18 cellular contexts compared by ENCODE assay signal in genomic region chr12:48023386-48023785, GRCh38. TPM values are rescaled to one million over a fixed set of nuclear protein-coding genes. Genes with fewer than 3 reads are reported as not detected.
DNase-seq lines count a peak whose midpoint lies in the region; ATAC-seq, FAIRE-seq and TF ChIP-seq lines count a peak whose summit lies in the region.
"Had no signal": no experiment of that assay in that cellular context is flagged by ENCODE, and none has a peak within 500 bp of the region (broad histone marks: within the 10 kb centered on the region; RNA-seq: fewer than 3 reads in every experiment).

No MANE protein-coding gene starts in this region.

- H3K27ac ChIP-seq in cardiac muscle cell, result peak overlapping the region; percentile 35
- H3K27ac ChIP-seq in neural progenitor cell, result peak overlapping the region; percentile 23
- H3K27ac ChIP-seq: BLaER1, brain microvascular endothelial cell had no signal

- H4K20me1 ChIP-seq in neural progenitor cell (ENCODE audit: low read depth), result no peaks in the 10 kb centered on the region
- H4K20me1 ChIP-seq: BLaER1 had no signal

- H3K27ac Mint-ChIP-seq in neural progenitor cell, result peak overlapping the region; percentile 47
- no peak overlapping the region for H3K27ac Mint-ChIP-seq in activated T-helper 17 cell treated with anti-CD3 and anti-CD28 coated beads, Interleukin-2, amount 50 U/mL, for 72 hours
- no peak overlapping the region for H3K27ac Mint-ChIP-seq in stimulated activated naive B cell treated with anti-CD40 and anti-IgM and Interleukin-4, amounts not matched to agents 10 μg/mL and 1 μg/mL and 100 μg/mL, for 72 hours
- H3K27ac Mint-ChIP-seq: stimulated activated naive CD8-positive, alpha-beta T cell treated with anti-CD3 and anti-CD28 coated beads, Interleukin-15, Interleukin-2, amounts not matched to agents 100 ng/mL and 50 ng/mL, for 24 hours had no signal

- H3K4me3 Mint-ChIP-seq in neural progenitor cell, result no peak overlapping the region
- no peak overlapping the region for H3K4me3 Mint-ChIP-seq in activated T-helper 17 cell treated with anti-CD3 and anti-CD28 coated beads, Interleukin-2, amount 50 U/mL, for 72 hours
- H3K4me3 Mint-ChIP-seq in stimulated activated naive B cell treated with anti-CD40 and anti-IgM and Interleukin-4, amounts not matched to agents 10 μg/mL and 1 μg/mL and 100 μg/mL, for 72 hours, result no peak overlapping the region
- H3K4me3 Mint-ChIP-seq: naive B cell; stimulated activated naive CD8-positive, alpha-beta T cell treated with anti-CD3 and anti-CD28 coated beads, Interleukin-15, Interleukin-2, amounts not matched to agents 100 ng/mL and 50 ng/mL, for 24 hours had no signal

- peaks cover 64% of the 10 kb centered on the region for H3F3A ChIP-seq in neural progenitor cell (ENCODE audit: low read depth)

- no peak for ATAC-seq in activated T-helper 17 cell treated with anti-CD3 and anti-CD28 coated beads, Interleukin-2, amount 50 U/mL, for 72 hours (replicated peaks)
- ATAC-seq in stimulated activated naive B cell treated with anti-CD40 and anti-IgM and Interleukin-4, amounts not matched to agents 10 μg/mL and 1 μg/mL and 100 μg/mL, for 72 hours (replicated peaks), result no peak
- ATAC-seq: sciatic nerve had no signal

- peaks cover 63% of the 10 kb centered on the region for H3K4me1 Mint-ChIP-seq in neural progenitor cell
- H3K4me1 Mint-ChIP-seq in activated T-helper 17 cell treated with anti-CD3 and anti-CD28 coated beads, Interleukin-2, amount 50 U/mL, for 72 hours, result no peaks in the 10 kb centered on the region
- peaks cover 5 to 10% of the 10 kb centered on the region in 2 donors for H3K4me1 Mint-ChIP-seq in stimulated activated naive B cell treated with anti-CD40 and anti-IgM and Interleukin-4, amounts not matched to agents 10 μg/mL and 1 μg/mL and 100 μg/mL, for 72 hours

- H3K27me3 ChIP-seq in cardiac muscle cell, result peaks cover 18% of the 10 kb centered on the region
- H3K27me3 ChIP-seq in neural progenitor cell, result peaks cover 71% of the 10 kb centered on the region
- H3K27me3 ChIP-seq: BLaER1 had no signal

- H3K9ac ChIP-seq in neural progenitor cell, result no peak overlapping the region
- H3K9ac ChIP-seq: BLaER1 had no signal

- DNase-seq in DMS53 treated with DMSO at 0.1 percent for 48 hours (lab: John Stamatoyannopoulos, UW; ENCODE audit: unreplicated experiment) (peak; percentile 87), NCI-H2029 (lab: John Stamatoyannopoulos, UW) (peak; percentile 45), cardiac muscle cell (ENCODE audit: low read depth in 1 of 2, low spot score in 1 of 2) (peak in 1 of 2 donors; percentile 51), neural progenitor cell (ENCODE audit: low spot score) (peak; percentile 72), RCC 7860 (ENCODE audit: low spot score) (no peak), DMS114 treated with DMSO at 0.1 percent for 48 hours (lab: John Stamatoyannopoulos, UW; ENCODE audit: unreplicated experiment) (no peak)
- no peak for DNase-seq in stimulated activated naive B cell treated with anti-CD40 and anti-IgM and Interleukin-4, amounts not matched to agents 10 μg/mL and 1 μg/mL and 100 μg/mL, for 72 hours
- DNase-seq: brain microvascular endothelial cell; effector CD4-positive, alpha-beta T cell; naive B cell; NCI-H226; T1000 had no signal

- H3K79me2 ChIP-seq in neural progenitor cell (ENCODE audit: low read depth), result no peaks in the 10 kb centered on the region

- peaks cover 34% of the 10 kb centered on the region for H3K4me1 ChIP-seq in cardiac muscle cell (ENCODE audit: low read depth)
- peaks cover 66% of the 10 kb centered on the region for H3K4me1 ChIP-seq in neural progenitor cell

- no peaks in the 10 kb centered on the region for H3K9me3 Mint-ChIP-seq in neural progenitor cell
- no peaks in the 10 kb centered on the region for H3K9me3 Mint-ChIP-seq in activated T-helper 17 cell treated with anti-CD3 and anti-CD28 coated beads, Interleukin-2, amount 50 U/mL, for 72 hours
- H3K9me3 Mint-ChIP-seq in stimulated activated naive B cell treated with anti-CD40 and anti-IgM and Interleukin-4, amounts not matched to agents 10 μg/mL and 1 μg/mL and 100 μg/mL, for 72 hours, result no peaks in the 10 kb centered on the region
- H3K9me3 Mint-ChIP-seq: naive B cell; stimulated activated naive CD8-positive, alpha-beta T cell treated with anti-CD3 and anti-CD28 coated beads, Interleukin-15, Interleukin-2, amounts not matched to agents 100 ng/mL and 50 ng/mL, for 24 hours had no signal

- TF ChIP-seq CTCF in cardiac muscle cell (IDR thresholded peaks at IDR 0.05; ENCODE audit: low read depth, low read length), result no peak
- no peak for TF ChIP-seq CTCF in neural progenitor cell (IDR thresholded peaks at IDR 0.05)

- H3K4me3 ChIP-seq in cardiac muscle cell (no peak overlapping the region), neural progenitor cell (peak overlapping the region; percentile 5)
- H3K4me3 ChIP-seq: BLaER1 had no signal

- no peaks in the 10 kb centered on the region for H3K27me3 Mint-ChIP-seq in neural progenitor cell (ENCODE audit: insufficient read depth, low read depth)
- peaks cover 21% of the 10 kb centered on the region for H3K27me3 Mint-ChIP-seq in activated T-helper 17 cell treated with anti-CD3 and anti-CD28 coated beads, Interleukin-2, amount 50 U/mL, for 72 hours
- H3K27me3 Mint-ChIP-seq in stimulated activated naive B cell treated with anti-CD40 and anti-IgM and Interleukin-4, amounts not matched to agents 10 μg/mL and 1 μg/mL and 100 μg/mL, for 72 hours, result peaks cover 29 to 48% of the 10 kb centered on the region in 2 donors

- no peak for FAIRE-seq in RCC 7860 (lab: Jason Lieb, UNC)
- FAIRE-seq: G401.6 had no signal

- H3K9me3 ChIP-seq in cardiac muscle cell (ENCODE audit: low read depth), result no peaks in the 10 kb centered on the region
- H3K9me3 ChIP-seq in neural progenitor cell (ENCODE audit: low read depth), result no peaks in the 10 kb centered on the region
- H3K9me3 ChIP-seq: BLaER1 had no signal

- H3K36me3 ChIP-seq in cardiac muscle cell (no peaks in the 10 kb centered on the region), neural progenitor cell (no peaks in the 10 kb centered on the region)
- H3K36me3 ChIP-seq: BLaER1, brain microvascular endothelial cell had no signal

- H2AFZ ChIP-seq in neural progenitor cell (replicated peaks), result no peak overlapping the region

- no peaks in the 10 kb centered on the region for H3K36me3 Mint-ChIP-seq in neural progenitor cell
- no peaks in the 10 kb centered on the region for H3K36me3 Mint-ChIP-seq in activated T-helper 17 cell treated with anti-CD3 and anti-CD28 coated beads, Interleukin-2, amount 50 U/mL, for 72 hours (ENCODE audit: low read depth)
- no peaks in the 10 kb centered on the region for H3K36me3 Mint-ChIP-seq in stimulated activated naive B cell treated with anti-CD40 and anti-IgM and Interleukin-4, amounts not matched to agents 10 μg/mL and 1 μg/mL and 100 μg/mL, for 72 hours
- H3K36me3 Mint-ChIP-seq: naive B cell had no signal

- H3K4me2 ChIP-seq in neural progenitor cell, result peak overlapping the region; percentile 75
- H3K4me2 ChIP-seq: BLaER1 had no signal

RNA-seq across cellular contexts. Expression of gene COL2A1, which starts 19.1 kb away (rescaled TPM):
- total RNA-seq in cardiac muscle cell, result 469 and 596 TPM in 2 replicates
- polyA plus RNA-seq in cardiac muscle cell, result 261 and 278 TPM in 2 replicates
- total RNA-seq in neural progenitor cell (ENCODE audit: low replicate concordance), result 69.1 and 330 TPM in 2 replicates
- total RNA-seq in activated T-helper 17 cell treated with anti-CD3 and anti-CD28 coated beads, Interleukin-2, amount 50 U/mL, for 72 hours, result not detected
- total RNA-seq: RPMI7951, sciatic nerve had no signal

RNA-seq across cellular contexts. Expression of gene TMEM106C, which starts 60.0 kb away (rescaled TPM):
- total RNA-seq in cardiac muscle cell (100 and 102 TPM in 2 replicates), neural progenitor cell (ENCODE audit: low replicate concordance) (87.5 and 115 TPM in 2 replicates)
- 108 and 176 TPM in 2 replicates for polyA plus RNA-seq in cardiac muscle cell
- total RNA-seq in activated T-helper 17 cell treated with anti-CD3 and anti-CD28 coated beads, Interleukin-2, amount 50 U/mL, for 72 hours, result 100 to 1,000 TPM; 184 to 207 TPM

Comparison
In these comparisons a context has a peak if more than half of its experiments do, and no peak if none do; other contexts are left out.
1. DNase-seq: peak in DMS53 treated with DMSO at 0.1 percent for 48 hours (single experiment), NCI-H2029 (single experiment) and neural progenitor cell (single experiment); none in RCC 7860 (single experiment), stimulated activated naive B cell treated with anti-CD40 and anti-IgM and Interleukin-4, amounts not matched to agents 10 μg/mL and 1 μg/mL and 100 μg/mL, for 72 hours (single experiment) and DMS114 treated with DMSO at 0.1 percent for 48 hours (single experiment).
2. RNA of gene COL2A1, which starts 19.1 kb away (total RNA-seq): 469 to 596 TPM in cardiac muscle cell and 69.1 to 330 TPM in neural progenitor cell; not detected in activated T-helper 17 cell treated with anti-CD3 and anti-CD28 coated beads, Interleukin-2, amount 50 U/mL, for 72 hours; every median in the first group is over 10 times any median in the second.